Comparison of ENCODE assay signal across 10 cellular contexts in the genomic region with DNA sequence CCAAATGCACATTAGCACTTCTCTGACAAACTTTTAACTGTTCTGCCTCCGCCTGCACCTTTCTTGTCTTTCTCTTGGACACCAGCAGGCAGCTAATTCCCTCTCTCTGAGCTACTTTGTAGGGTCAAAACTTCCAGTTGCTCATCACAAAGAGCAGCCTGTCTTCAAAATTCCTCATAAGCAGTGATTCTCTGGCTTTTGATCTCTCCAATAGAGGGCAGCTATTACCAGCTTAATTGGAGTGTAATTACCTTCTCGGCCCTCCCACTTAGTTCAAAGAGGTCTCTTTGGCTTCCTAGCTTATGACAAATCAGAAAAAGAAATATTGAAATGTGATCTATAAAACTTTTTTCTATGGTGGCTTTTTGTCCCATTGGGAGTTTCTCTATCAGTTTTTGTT. TPM values are rescaled to one million over a fixed set of nuclear protein-coding genes. Genes with fewer than 3 reads are reported as not detected.
DNase-seq lines count a peak whose midpoint lies in the region; ATAC-seq and TF ChIP-seq lines count a peak whose summit lies in the region.
"Had no signal": no experiment of that assay in that cellular context is flagged by ENCODE, and none has a peak within 500 bp of the region (broad histone marks: within the 10 kb centered on the region; RNA-seq: fewer than 3 reads in every experiment).

No MANE protein-coding gene starts in this region.

- peaks cover 15 to 29% (median 26%) of the 10 kb centered on the region in 3 donors for H3K27me3 Mint-ChIP-seq in naive B cell

- H3K27ac ChIP-seq in dorsolateral prefrontal cortex: no peak overlapping the region
- H3K27ac ChIP-seq: KMS-11 had no signal

- intact Hi-C loops in dorsolateral prefrontal cortex (cut with DNase I): no loop called here

- H3K27me3 ChIP-seq in dorsolateral prefrontal cortex: peaks cover 0 to 5% (median 0%) of the 10 kb centered on the region in 45 donors

- DNase-seq in GM12864 (ENCODE audit: low read depth): no peak
- peak in 2 of 3 experiments; percentile 25 to 66 for DNase-seq in NCI-H1417 (lab: John Stamatoyannopoulos, UW)
- no peak for DNase-seq in dorsolateral prefrontal cortex
- DNase-seq in naive B cell: peak; percentile 48
- DNase-seq in GOT3 (lab: John Stamatoyannopoulos, UW): no peak
- no peak for DNase-seq in activated gamma-delta T cell (lab: John Stamatoyannopoulos, UW)
- DNase-seq in SK-N-DZ (ENCODE audit: low spot score): no peak
- DNase-seq: activated CD8-positive, alpha-beta memory T cell treated with anti-CD3 and anti-CD28 coated beads, Interleukin-2, amount 50 U/mL, for 4 hours had no signal

- H3K4me1 Mint-ChIP-seq in naive B cell: peaks cover 5 to 14% (median 6%) of the 10 kb centered on the region in 3 donors

- ATAC-seq in naive B cell (ENCODE audit: low read depth in 2 of 2): peak; percentile 65 to 79
- ATAC-seq in HG02610 (IDR thresholded peaks at IDR 0.05; ENCODE audit: unreplicated experiment): no peak

- H3K4me3 Mint-ChIP-seq in naive B cell: no peak overlapping the region

- no peak overlapping the region for H3K4me3 ChIP-seq in GM12864 (ENCODE audit: low read depth, low read length)
- no peak overlapping the region for H3K4me3 ChIP-seq in dorsolateral prefrontal cortex

- H3K9me3 Mint-ChIP-seq in naive B cell: no peaks in the 10 kb centered on the region

- TF ChIP-seq CTCF in GM12864 (IDR thresholded peaks at IDR 0.05; ENCODE audit: low read depth, low read length, missing control alignments) (peak; percentile 30), dorsolateral prefrontal cortex (IDR thresholded peaks at IDR 0.05 in 54 of 56, conservative IDR thresholded peaks at IDR 0.05 in 2 of 56; ENCODE audit: low read depth in 1 of 56, partially characterized antibody in 56 of 56) (peak in 41 of 56 donors; percentile 9 to 63 (median 38))

- no peaks in the 10 kb centered on the region for H3K36me3 Mint-ChIP-seq in naive B cell

- no peak overlapping the region for H3K27ac Mint-ChIP-seq in naive B cell

RNA-seq across cellular contexts. Expression of a gene that starts 43.6 kb away (rescaled TPM):
- 100 to 1,000 TPM in 30 of 120 experiments, 10 to 100 TPM in 90; 67.9 to 114 (median 93.7) TPM for total RNA-seq in dorsolateral prefrontal cortex
- polyA plus RNA-seq in naive B cell (ENCODE audit: low read depth in 6 of 6): 10 to 100 TPM; 11.7 to 33.6 (median 25.2) TPM
- polyA plus RNA-seq in SK-N-DZ (2014; cell fraction: cytosol; rRNA removed): 83.9 and 102 TPM in 2 replicates
- polyA plus RNA-seq in SK-N-DZ (2014; cell fraction: nucleus; rRNA removed): 25.5 and 29.9 TPM in 2 replicates

Comparison
In these comparisons a context has a peak if more than half of its experiments do, and no peak if none do; other contexts are left out.
1. DNase-seq: peak in NCI-H1417 (2 of 3) and naive B cell (single experiment); none in GM12864 (single experiment), dorsolateral prefrontal cortex (0 of 10), GOT3 (single experiment), activated gamma-delta T cell (single experiment) and SK-N-DZ (single experiment).